Comparison of ENCODE assay signal across 13 cellular contexts in the genomic region with DNA sequence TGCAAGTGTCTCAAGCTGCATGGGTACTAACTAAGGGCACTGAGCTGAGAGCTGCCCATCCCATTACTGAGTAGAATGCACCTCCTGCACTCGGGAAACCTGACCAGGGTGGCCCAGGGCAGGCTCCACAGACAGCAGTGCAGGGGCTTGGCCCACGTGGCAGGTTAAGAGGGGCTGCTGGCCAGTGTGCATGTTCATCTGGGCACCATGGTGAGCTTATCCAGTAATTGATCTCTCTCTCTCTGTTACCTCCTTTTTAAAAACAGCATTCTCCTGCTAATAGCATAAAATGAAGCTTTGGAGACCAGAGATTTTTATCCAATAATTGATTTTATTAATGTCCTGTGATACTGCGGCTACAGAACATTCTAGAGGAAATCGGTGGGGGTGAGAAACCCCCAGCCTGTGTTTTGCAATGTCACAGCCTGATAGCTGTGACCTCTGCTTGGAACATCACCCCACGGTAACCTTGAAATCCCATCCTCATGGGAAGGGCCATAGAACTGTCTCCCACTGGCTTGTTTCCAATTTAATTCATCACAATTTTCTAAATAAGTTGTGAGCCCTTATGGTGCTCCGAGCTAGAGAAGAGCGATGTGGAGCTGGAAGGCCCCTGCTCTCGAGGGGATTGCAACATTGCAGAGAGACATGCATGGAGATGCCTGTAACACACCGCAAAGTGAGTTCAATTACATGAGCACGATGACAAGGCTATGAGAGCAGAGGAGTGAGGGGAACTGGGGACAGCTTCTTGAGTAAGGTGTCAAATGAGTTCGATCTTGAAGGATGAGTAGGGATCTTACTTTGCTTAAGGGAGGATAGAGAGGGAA.
DNase-seq lines count a peak whose midpoint lies in the region; ATAC-seq and TF ChIP-seq lines count a peak whose summit lies in the region.
"Had no signal": no experiment of that assay in that cellular context is flagged by ENCODE, and none has a peak within 500 bp of the region (broad histone marks: within the 10 kb centered on the region; RNA-seq: fewer than 3 reads in every experiment).

No MANE protein-coding gene starts in this region.

- no peaks in the 10 kb centered on the region for H3F3A ChIP-seq in GM23338 (replicated peaks; ENCODE audit: low read depth)

- no peak overlapping the region for H3K27ac Mint-ChIP-seq in T-helper 17 cell
- H3K27ac Mint-ChIP-seq in GM23338 = no peak overlapping the region
- H3K27ac Mint-ChIP-seq: CD8-positive, alpha-beta T cell had no signal

- ATAC-seq in T-helper 17 cell (no peak), GM23338 (no peak)
- ATAC-seq: CD8-positive, alpha-beta T cell; K562 had no signal

- H3K4me3 ChIP-seq in BE2C (ENCODE audit: low read depth, low read length) (no peak overlapping the region), BLaER1 (no peak overlapping the region), GM23338 (no peak overlapping the region)
- H3K4me3 ChIP-seq: GM23248, K562 had no signal

- H2AFZ ChIP-seq in GM23338 = no peak overlapping the region
- H2AFZ ChIP-seq: GM23248 had no signal

- no peaks in the 10 kb centered on the region for H3K79me2 ChIP-seq in GM23338 (replicated peaks; ENCODE audit: insufficient read depth)

- H3K9me3 Mint-ChIP-seq in GM23338 = no peaks in the 10 kb centered on the region
- H3K9me3 Mint-ChIP-seq: CD8-positive, alpha-beta T cell had no signal

- H4K20me1 ChIP-seq in BLaER1 = peaks cover 96% of the 10 kb centered on the region
- H4K20me1 ChIP-seq in GM23338 (replicated peaks; ENCODE audit: insufficient read depth) = no peaks in the 10 kb centered on the region

- H3K36me3 ChIP-seq in BE2C = no peaks in the 10 kb centered on the region
- H3K36me3 ChIP-seq in BLaER1 = peaks cover 65% of the 10 kb centered on the region
- H3K36me3 ChIP-seq in GM23338 (ENCODE audit: insufficient read depth) = no peaks in the 10 kb centered on the region

- no peaks in the 10 kb centered on the region for H3K27me3 ChIP-seq in BE2C
- no peaks in the 10 kb centered on the region for H3K27me3 ChIP-seq in BLaER1
- H3K27me3 ChIP-seq in GM23338 (ENCODE audit: insufficient read depth) = no peaks in the 10 kb centered on the region

- H3K4me1 ChIP-seq in BE2C (peaks cover 37% of the 10 kb centered on the region), BLaER1 (peaks cover 33% of the 10 kb centered on the region), GM23338 (ENCODE audit: insufficient read depth) (no peaks in the 10 kb centered on the region)

- H3K27ac ChIP-seq in BLaER1 (no peak overlapping the region), GM23338 (ENCODE audit: low read depth) (no peak overlapping the region)
- H3K27ac ChIP-seq: GM23248 had no signal

- no peaks in the 10 kb centered on the region; the same call in 1 of the 2 replicates for H3K9me2 ChIP-seq in GM23338 (ENCODE audit: insufficient read depth)

- H3K4me2 ChIP-seq in BLaER1 (peak overlapping the region; percentile 55), GM23338 (no peak overlapping the region)

- peaks cover 22% of the 10 kb centered on the region for H3K27me3 Mint-ChIP-seq in T-helper 17 cell
- H3K27me3 Mint-ChIP-seq in GM23338 (ENCODE audit: insufficient read depth, low read depth, poor library complexity) = peaks cover 4% of the 10 kb centered on the region

- no peak overlapping the region for H3K9ac ChIP-seq in BLaER1
- H3K9ac ChIP-seq: GM23248 had no signal

- no peak for TF ChIP-seq CTCF in BE2C (IDR thresholded peaks at IDR 0.05; ENCODE audit: low read depth, low read length)
- TF ChIP-seq CTCF in GM23338 (conservative IDR thresholded peaks at IDR 0.05; ENCODE audit: low read depth in 2 of 2) = no peak

- no peaks in the 10 kb centered on the region for H3K4me1 Mint-ChIP-seq in T-helper 17 cell
- H3K4me1 Mint-ChIP-seq in GM23338 = peaks cover 10% of the 10 kb centered on the region

- H3K36me3 Mint-ChIP-seq in T-helper 17 cell (ENCODE audit: low read depth) (no peaks in the 10 kb centered on the region), GM23338 (ENCODE audit: low read depth) (no peaks in the 10 kb centered on the region)
- H3K36me3 Mint-ChIP-seq: CD8-positive, alpha-beta T cell had no signal

- peak overlapping the region; percentile 75 for H3K4me3 Mint-ChIP-seq in T-helper 17 cell
- no peak overlapping the region for H3K4me3 Mint-ChIP-seq in GM23338
- H3K4me3 Mint-ChIP-seq: CD8-positive, alpha-beta T cell had no signal

- H3K9me3 ChIP-seq in BE2C (no peaks in the 10 kb centered on the region), BLaER1 (no peaks in the 10 kb centered on the region), T-helper 17 cell (ENCODE audit: control insufficient read depth, low read length, poor library complexity, severe bottlenecking) (no peaks in the 10 kb centered on the region)

- DNase-seq in BE2C = peak; percentile 59
- DNase-seq in NCI-H1694 (lab: John Stamatoyannopoulos, UW) = peak; percentile 64
- no peak for DNase-seq in T-helper 17 cell
- no peak for DNase-seq in GM23338 (ENCODE audit: low spot score)
- no peak for DNase-seq in retina
- no peak for DNase-seq in dedifferentiated amniotic fluid mesenchymal stem cell (ENCODE audit: extremely low spot score)
- DNase-seq: ACHN; CD8-positive, alpha-beta T cell; GM23248; HCEC 1CT; IMR-90 had no signal

TF ChIP-seq in GM23338, 12 proteins besides CTCF, POLR2A, EP300 and RAD21:
- no peak for TF ChIP-seq ETS1 (IDR thresholded peaks at IDR 0.05)
- TF ChIP-seq NANOG (IDR thresholded peaks at IDR 0.05; ENCODE audit: borderline replicate concordance) = no peak
- no peak for TF ChIP-seq POLR2AphosphoS5 (IDR thresholded peaks at IDR 0.05; ENCODE audit: low read depth)
- TF ChIP-seq, protein P1, sequence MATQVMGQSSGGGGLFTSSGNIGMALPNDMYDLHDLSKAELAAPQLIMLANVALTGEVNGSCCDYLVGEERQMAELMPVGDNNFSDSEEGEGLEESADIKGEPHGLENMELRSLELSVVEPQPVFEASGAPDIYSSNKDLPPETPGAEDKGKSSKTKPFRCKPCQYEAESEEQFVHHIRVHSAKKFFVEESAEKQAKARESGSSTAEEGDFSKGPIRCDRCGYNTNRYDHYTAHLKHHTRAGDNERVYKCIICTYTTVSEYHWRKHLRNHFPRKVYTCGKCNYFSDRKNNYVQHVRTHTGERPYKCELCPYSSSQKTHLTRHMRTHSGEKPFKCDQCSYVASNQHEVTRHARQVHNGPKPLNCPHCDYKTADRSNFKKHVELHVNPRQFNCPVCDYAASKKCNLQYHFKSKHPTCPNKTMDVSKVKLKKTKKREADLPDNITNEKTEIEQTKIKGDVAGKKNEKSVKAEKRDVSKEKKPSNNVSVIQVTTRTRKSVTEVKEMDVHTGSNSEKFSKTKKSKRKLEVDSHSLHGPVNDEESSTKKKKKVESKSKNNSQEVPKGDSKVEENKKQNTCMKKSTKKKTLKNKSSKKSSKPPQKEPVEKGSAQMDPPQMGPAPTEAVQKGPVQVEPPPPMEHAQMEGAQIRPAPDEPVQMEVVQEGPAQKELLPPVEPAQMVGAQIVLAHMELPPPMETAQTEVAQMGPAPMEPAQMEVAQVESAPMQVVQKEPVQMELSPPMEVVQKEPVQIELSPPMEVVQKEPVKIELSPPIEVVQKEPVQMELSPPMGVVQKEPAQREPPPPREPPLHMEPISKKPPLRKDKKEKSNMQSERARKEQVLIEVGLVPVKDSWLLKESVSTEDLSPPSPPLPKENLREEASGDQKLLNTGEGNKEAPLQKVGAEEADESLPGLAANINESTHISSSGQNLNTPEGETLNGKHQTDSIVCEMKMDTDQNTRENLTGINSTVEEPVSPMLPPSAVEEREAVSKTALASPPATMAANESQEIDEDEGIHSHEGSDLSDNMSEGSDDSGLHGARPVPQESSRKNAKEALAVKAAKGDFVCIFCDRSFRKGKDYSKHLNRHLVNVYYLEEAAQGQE (IDR thresholded peaks at IDR 0.05; ENCODE audit: unreplicated experiment) = no peak

Comparison
In these comparisons a context has a peak if more than half of its experiments do, and no peak if none do; other contexts are left out.
1. DNase-seq: peak in BE2C (single experiment) and NCI-H1694 (single experiment); none in T-helper 17 cell (0 of 3), GM23338 (single experiment), retina (single experiment) and dedifferentiated amniotic fluid mesenchymal stem cell (single experiment).